ENCODE assay signal across 11 cellular contexts in genomic region chr6:3318226-3318625, GRCh38. TPM values are rescaled to one million over a fixed set of nuclear protein-coding genes. Genes with fewer than 3 reads are reported as not detected.
DNase-seq lines count a peak whose midpoint lies in the region; ATAC-seq and TF ChIP-seq lines count a peak whose summit lies in the region.
"Had no signal": no experiment of that assay in that cellular context is flagged by ENCODE, and none has a peak within 500 bp of the region (broad histone marks: within the 10 kb centered on the region; RNA-seq: fewer than 3 reads in every experiment).

No MANE protein-coding gene starts in this region.

- H3K36me3 Mint-ChIP-seq in activated CD8-positive, alpha-beta T cell treated with anti-CD3 and anti-CD28 coated beads for 36 hours (ENCODE audit: low read depth), result no peaks in the 10 kb centered on the region

- H3K4me3 ChIP-seq in coronary artery, result no peak overlapping the region
- H3K4me3 ChIP-seq: lower lobe of right lung had no signal

- H3K9me3 Mint-ChIP-seq in activated CD8-positive, alpha-beta T cell treated with anti-CD3 and anti-CD28 coated beads for 36 hours, result no peaks in the 10 kb centered on the region

- CTCF ChIA-PET in activated CD8-positive, alpha-beta T cell treated with anti-CD3 and anti-CD28 coated beads for 36 hours (lab: Charles Lee), result no interaction called here

- POLR2A ChIA-PET in activated CD8-positive, alpha-beta T cell treated with anti-CD3 and anti-CD28 coated beads for 36 hours (lab: Charles Lee), result interaction anchor here (0.6 kb wide), 1 partner anchor 170 kb away, joined by 3 read pairs; no protein-coding TSS in a partner anchor

- H3K27me3 Mint-ChIP-seq in activated CD8-positive, alpha-beta T cell treated with anti-CD3 and anti-CD28 coated beads for 36 hours, result no peaks in the 10 kb centered on the region

- H3K4me1 Mint-ChIP-seq in activated CD8-positive, alpha-beta T cell treated with anti-CD3 and anti-CD28 coated beads for 36 hours (ENCODE audit: low read depth), result peaks cover 19% of the 10 kb centered on the region

- ATAC-seq in GM18868 (IDR thresholded peaks at IDR 0.05; ENCODE audit: unreplicated experiment), result peak; percentile 41
- peak; percentile 98 for ATAC-seq in activated CD8-positive, alpha-beta T cell treated with anti-CD3 and anti-CD28 coated beads for 36 hours

- DNase-seq in activated CD8-positive, alpha-beta T cell treated with anti-CD3 and anti-CD28 coated beads for 36 hours, result peak; percentile 80
- DNase-seq in coronary artery (ENCODE audit: low spot score) (peak; percentile 47), NCI-H526 treated with DMSO at 0.1 percent for 48 hours (lab: John Stamatoyannopoulos, UW) (no peak), cerebellar cortex (ENCODE audit: low spot score) (no peak), foreskin melanocyte (no peak), substantia nigra (lab: John Stamatoyannopoulos, UW) (no peak)
- DNase-seq in stimulated activated CD4-positive, alpha-beta T cell treated with anti-CD3 and anti-CD28 coated beads, Interleukin-4, amount 100 ng/mL, for 24 hours, result peak; percentile 48
- DNase-seq: effector CD8-positive, alpha-beta T cell; lower lobe of right lung; MV-4-11 had no signal

- peak overlapping the region; percentile 28 for H3K27ac Mint-ChIP-seq in activated CD8-positive, alpha-beta T cell treated with anti-CD3 and anti-CD28 coated beads for 36 hours

- intact Hi-C loops in activated CD8-positive, alpha-beta T cell treated with anti-CD3 and anti-CD28 coated beads for 36 hours (cut with micrococcal nuclease), result no loop called here

- no peak for TF ChIP-seq CTCF in activated CD8-positive, alpha-beta T cell treated with anti-CD3 and anti-CD28 coated beads for 36 hours (IDR thresholded peaks at IDR 0.05)
- TF ChIP-seq CTCF in coronary artery (IDR thresholded peaks at IDR 0.05), result no peak

- H3K27ac ChIP-seq in coronary artery (no peak overlapping the region), substantia nigra (ENCODE audit: low read depth, low read length, poor library complexity, severe bottlenecking) (no peak overlapping the region)
- H3K27ac ChIP-seq: lower lobe of right lung had no signal

- H3K4me3 Mint-ChIP-seq in activated CD8-positive, alpha-beta T cell treated with anti-CD3 and anti-CD28 coated beads for 36 hours, result no peak overlapping the region

RNA-seq across cellular contexts. Expression of gene PSMG4, which starts 59.5 kb away (rescaled TPM):
- 10 to 100 TPM; 50.2 to 53.9 TPM for total RNA-seq in activated CD8-positive, alpha-beta T cell treated with anti-CD3 and anti-CD28 coated beads for 36 hours

Comparison
In these comparisons a context has a peak if more than half of its experiments do, and no peak if none do; other contexts are left out.
1. DNase-seq: peak in activated CD8-positive, alpha-beta T cell treated with anti-CD3 and anti-CD28 coated beads for 36 hours (single experiment), coronary artery (single experiment) and stimulated activated CD4-positive, alpha-beta T cell treated with anti-CD3 and anti-CD28 coated beads, Interleukin-4, amount 100 ng/mL, for 24 hours (single experiment); none in NCI-H526 treated with DMSO at 0.1 percent for 48 hours (single experiment), cerebellar cortex (single experiment), foreskin melanocyte (single experiment) and substantia nigra (0 of 49).